In genomic region chr1:235495539-235495938, GRCh38 we compare ENCODE assay signal across 31 cellular contexts.
"Had no signal": no experiment of that assay in that cellular context is flagged by ENCODE, and none has a peak within 500 bp of the region (broad histone marks: within the 10 kb centered on the region; RNA-seq: fewer than 3 reads in every experiment).

No MANE protein-coding gene starts in this region.

- H3K4me3 ChIP-seq: colonic mucosa, esophagus squamous epithelium, heart left ventricle had no signal

- ATAC-seq: activated T-cell treated with anti-CD3 and anti-CD28 coated beads, Interleukin-2, amount 50 U/mL, for 72 hours; WTC11 had no signal

- DNase-seq: activated CD4-positive, alpha-beta memory T cell treated with anti-CD3 and anti-CD28 coated beads, Interleukin-2, amount 10 ng/mL, durations not matched to agents 7 days and 5 days; activated CD4-positive, alpha-beta T cell treated with anti-CD3 and anti-CD28 coated beads for 1 hour; activated CD4-positive, alpha-beta T cell treated with anti-CD3 and anti-CD28 coated beads for 4 hours; activated CD4-positive, alpha-beta T cell treated with anti-CD3 and anti-CD28 coated beads, Interleukin-2, amount 10 ng/mL, durations not matched to agents 7 days and 5 days; activated CD4-positive, alpha-beta T cell treated with anti-CD3 and anti-CD28 coated beads, Interleukin-2, amount 50 U/mL, for 4 hours; activated CD8-positive, alpha-beta memory T cell treated with anti-CD3 and anti-CD28 coated beads, Interleukin-2, amount 50 U/mL, for 48 hours; activated gamma-delta T cell; activated naive CD4-positive, alpha-beta T cell; activated naive CD4-positive, alpha-beta T cell treated with anti-CD3 and anti-CD28 coated beads, Interleukin-2, amount 10 ng/mL, durations not matched to agents 7 days and 5 days; activated T-cell treated with anti-CD3 and anti-CD28 coated beads for 4 hours; activated T-cell treated with anti-CD3 and anti-CD28 coated beads, Interleukin-2, amount 50 U/mL, for 24 hours; activated T-cell treated with anti-CD3 and anti-CD28 coated beads, Interleukin-2, amount 50 U/mL, for 72 hours; amniotic stem cell; anterior cingulate cortex; brain microvascular endothelial cell; caudate nucleus; colonic mucosa; effector CD8-positive, alpha-beta T cell; esophagus squamous epithelium; foreskin fibroblast; glutamatergic neuron; heart left ventricle; T-helper 2 cell had no signal

- H3K27ac ChIP-seq: brain microvascular endothelial cell, colonic mucosa, epithelial cell of prostate, esophagus squamous epithelium, heart left ventricle, VCaP had no signal

- H3K4me1 ChIP-seq: colonic mucosa had no signal

- FAIRE-seq: astrocyte, bronchial epithelial cell, endometrium, endothelial cell of umbilical vein, frontal cortex had no signal

- H3K9me3 ChIP-seq: colonic mucosa, esophagus squamous epithelium, heart left ventricle had no signal

- H3K27me3 ChIP-seq: brain microvascular endothelial cell, colonic mucosa, esophagus squamous epithelium, heart left ventricle had no signal
